8 cellular contexts compared by ENCODE assay signal in genomic region chr2:121735520-121736074, GRCh38. TPM values are rescaled to one million over a fixed set of nuclear protein-coding genes. Genes with fewer than 3 reads are reported as not detected.
A peak's percentile ranks its signal among the peaks of the same experiment; 100 is the strongest.
DNase-seq lines count a peak whose midpoint lies in the region; ATAC-seq and TF ChIP-seq lines count a peak whose summit lies in the region.

No MANE protein-coding gene starts in this region.

- H3K36me3 Mint-ChIP-seq in activated B cell treated with CpG ODN at 0.5 μM for 24 hours (ENCODE audit: low read depth): peaks cover 48% of the 10 kb centered on the region

- peak overlapping the region; percentile 99 for H3K4me3 ChIP-seq in AG10803 (ENCODE audit: low read length)
- peak overlapping the region; percentile 93 for H3K4me3 ChIP-seq in H7 (ENCODE audit: insufficient read depth, low read depth, low read length)
- H3K4me3 ChIP-seq in iPS-11a (ENCODE audit: low read depth, low read length): peak overlapping the region; percentile 99

- H3K9me3 Mint-ChIP-seq in activated B cell treated with CpG ODN at 0.5 μM for 24 hours: no peaks in the 10 kb centered on the region
- peaks cover 0 to 5% of the 10 kb centered on the region in 2 donors for H3K9me3 Mint-ChIP-seq in stimulated activated naive CD8-positive, alpha-beta T cell treated with anti-CD3 and anti-CD28 coated beads, Interleukin-15, amount 100 ng/mL, for 72 hours

- peaks cover 20% of the 10 kb centered on the region for H3K4me1 Mint-ChIP-seq in activated B cell treated with CpG ODN at 0.5 μM for 24 hours
- peaks cover 66% of the 10 kb centered on the region for H3K4me1 Mint-ChIP-seq in stimulated activated naive CD8-positive, alpha-beta T cell treated with anti-CD3 and anti-CD28 coated beads, Interleukin-15, amount 100 ng/mL, for 72 hours

- TF ChIP-seq CTCF in AG10803 (conservative IDR thresholded peaks at IDR 0.05; ENCODE audit: low read length): 0 out of 2 replicates have a peak, but pooled peaks have one; percentile 7
- TF ChIP-seq CTCF in activated B cell treated with CpG ODN at 0.5 μM for 24 hours (IDR thresholded peaks at IDR 0.05): no peak

- DNase-seq in AG10803 (ENCODE audit: low read depth) (no peak), H7 (no peak), activated B cell treated with CpG ODN at 0.5 μM for 24 hours (no peak), HuH-7.5 (ENCODE audit: low spot score) (no peak)
- no peak for DNase-seq in stimulated activated naive CD8-positive, alpha-beta T cell treated with anti-CD3 and anti-CD28 coated beads, Interleukin-15, amount 100 ng/mL, for 72 hours

- H3K27me3 Mint-ChIP-seq in activated B cell treated with CpG ODN at 0.5 μM for 24 hours: no peaks in the 10 kb centered on the region
- H3K27me3 Mint-ChIP-seq in stimulated activated naive CD8-positive, alpha-beta T cell treated with anti-CD3 and anti-CD28 coated beads, Interleukin-15, amount 100 ng/mL, for 72 hours: no peaks in the 10 kb centered on the region

- peaks cover 23% of the 10 kb centered on the region for H3K36me3 ChIP-seq in H7 (replicated peaks; ENCODE audit: control insufficient read depth, insufficient read depth, low read length)

- peak overlapping the region; percentile 97 for H3K4me3 Mint-ChIP-seq in activated B cell treated with CpG ODN at 0.5 μM for 24 hours
- H3K4me3 Mint-ChIP-seq in stimulated activated naive CD8-positive, alpha-beta T cell treated with anti-CD3 and anti-CD28 coated beads, Interleukin-15, amount 100 ng/mL, for 72 hours: peak overlapping the region; percentile 96 to 100

- H3K27ac Mint-ChIP-seq in activated B cell treated with CpG ODN at 0.5 μM for 24 hours: peak overlapping the region; percentile 97
- peak overlapping the region; percentile 99 for H3K27ac Mint-ChIP-seq in stimulated activated naive CD8-positive, alpha-beta T cell treated with anti-CD3 and anti-CD28 coated beads, Interleukin-15, amount 100 ng/mL, for 72 hours

- ATAC-seq in activated B cell treated with CpG ODN at 0.5 μM for 24 hours (ENCODE audit: low read depth) (no peak), GM18858 (IDR thresholded peaks at IDR 0.05; ENCODE audit: unreplicated experiment) (no peak), GM18873 (IDR thresholded peaks at IDR 0.05; ENCODE audit: low FRiP score, unreplicated experiment) (no peak)
- ATAC-seq in stimulated activated naive CD8-positive, alpha-beta T cell treated with anti-CD3 and anti-CD28 coated beads, Interleukin-15, amount 100 ng/mL, for 72 hours: no peak

- intact Hi-C loops in activated B cell treated with CpG ODN at 0.5 μM for 24 hours (cut with micrococcal nuclease): loop anchor here (1.0 kb wide), 3 partner anchors 85 to 205 kb away; partner anchors contain the start of gene RNU4ATAC

- no peaks in the 10 kb centered on the region for H3K27me3 ChIP-seq in H7 (ENCODE audit: control insufficient read depth, insufficient read depth, low read length)

- CTCF ChIA-PET in activated B cell treated with CpG ODN at 0.5 μM for 24 hours (lab: Charles Lee): interaction anchor here (0.6 to 0.8 kb wide), 2 partner anchors 9 to 205 kb away, joined by 3 read pairs; partner anchors contain the start of gene RNU4ATAC

- POLR2A ChIA-PET in activated B cell treated with CpG ODN at 0.5 μM for 24 hours (lab: Charles Lee): interaction anchor here (1.9 to 6.2 kb wide), 4 partner anchors 18 to 205 kb away, joined by 5 to 95 read pairs (median 39); partner anchors contain the start of genes CLASP1, RNU4ATAC and TSN

RNA-seq across cellular contexts. Expression of gene NIFK, which starts 1.1 kb away (rescaled TPM):
- total RNA-seq in H7 (2014; rRNA removed; shearing (Covaris generic)): 84.7 and 84.8 TPM in 2 replicates
- total RNA-seq in activated B cell treated with CpG ODN at 0.5 μM for 24 hours: 86.4 and 102 TPM in 2 replicates

RNA-seq across cellular contexts. Expression of gene TSN, which starts 19.9 kb away (rescaled TPM):
- total RNA-seq in H7 (2014; rRNA removed; shearing (Covaris generic)): 66.9 and 77.8 TPM in 2 replicates
- total RNA-seq in activated B cell treated with CpG ODN at 0.5 μM for 24 hours: 60.8 and 61.3 TPM in 2 replicates
